ENCODE assay signal across 8 cellular contexts in genomic region chr13:98842858-98843481, GRCh38.
DNase-seq lines count a peak whose midpoint lies in the region; ATAC-seq, FAIRE-seq and TF ChIP-seq lines count a peak whose summit lies in the region.

No MANE protein-coding gene starts in this region.

- DNase-seq in GM06990 (ENCODE audit: extremely low read depth, insufficient read length) (peak; percentile 24), HAP-1 (ENCODE audit: low spot score in 2 of 2) (peak; percentile 66 to 90), M059J (ENCODE audit: low read depth) (peak; percentile 51), SIG-M5 (lab: John Stamatoyannopoulos, UW) (peak; percentile 52), frontal cortex (ENCODE audit: low spot score in 2 of 2) (peak; percentile 4 to 38), aorta (peak; percentile 80 to 85)
- DNase-seq in activated effector memory CD4-positive, alpha-beta T cell treated with Interleukin-2 at 50 U/mL for 16 hours = peak; percentile 27

- peak; percentile 86 for TF ChIP-seq CTCF in GM06990 (IDR thresholded peaks at IDR 0.05; ENCODE audit: insufficient read depth, low read length, poor library complexity, severe bottlenecking)
- peak; percentile 69 for TF ChIP-seq CTCF in parathyroid adenoma (IDR thresholded peaks at IDR 0.05)

- no peak for FAIRE-seq in frontal cortex (lab: Jason Lieb, UNC)

- H3K4me2 ChIP-seq in parathyroid adenoma (ENCODE audit: low read length) = no peak overlapping the region

- H3K4me1 ChIP-seq in HAP-1 = peaks cover 12% of the 10 kb centered on the region
- no peaks in the 10 kb centered on the region for H3K4me1 ChIP-seq in parathyroid adenoma
- no peaks in the 10 kb centered on the region for H3K4me1 ChIP-seq in aorta (ENCODE audit: control insufficient read depth in 1 of 2, insufficient read depth in 2 of 2, low read length in 2 of 2)

- intact Hi-C loops in aorta (cut with DNase I) = loop anchor here (5.0 to 10.0 kb wide), 4 partner anchors 171 to 988 kb away; no protein-coding TSS in a partner anchor

- peak; percentile 84 for ATAC-seq in aorta (ENCODE audit: low FRiP score)

- in situ Hi-C loops in HAP-1 (cut with MboI; ENCODE audit: low sequenced_read_pairs) = loop anchor here (25.0 kb wide), 1 partner anchor 406 kb away; no protein-coding TSS in a partner anchor

- H3K27me3 ChIP-seq in GM06990 (replicated peaks; ENCODE audit: control insufficient read depth, insufficient read depth, low read length) = no peaks in the 10 kb centered on the region
- no peaks in the 10 kb centered on the region for H3K27me3 ChIP-seq in HAP-1 (ENCODE audit: low read depth)
- no peaks in the 10 kb centered on the region for H3K27me3 ChIP-seq in parathyroid adenoma (ENCODE audit: control insufficient read depth, insufficient read depth, low read length)
- no peaks in the 10 kb centered on the region for H3K27me3 ChIP-seq in aorta (ENCODE audit: control insufficient read depth in 1 of 2, insufficient read depth in 2 of 2, low read length in 1 of 2)

- H3K27ac ChIP-seq in parathyroid adenoma (no peak overlapping the region), aorta (ENCODE audit: low read depth in 1 of 2, low read length in 2 of 2) (no peak overlapping the region)

- H3K9me3 ChIP-seq in HAP-1 (no peaks in the 10 kb centered on the region), parathyroid adenoma (ENCODE audit: control insufficient read depth, low read length) (no peaks in the 10 kb centered on the region), aorta (ENCODE audit: control insufficient read depth, low read length) (no peaks in the 10 kb centered on the region)

- H3K36me3 ChIP-seq in GM06990 (ENCODE audit: control insufficient read depth, insufficient read depth, low read length) (no peaks in the 10 kb centered on the region), HAP-1 (replicated peaks) (no peaks in the 10 kb centered on the region), parathyroid adenoma (ENCODE audit: control insufficient read depth, insufficient read depth, low read length) (no peaks in the 10 kb centered on the region), aorta (ENCODE audit: control insufficient read depth in 1 of 2, insufficient read depth in 2 of 2, low read length in 1 of 2) (peaks cover 2 to 3% of the 10 kb centered on the region in 2 donors)

- H3K4me3 ChIP-seq in GM06990 (replicated peaks; ENCODE audit: low read depth, low read length) (no peak overlapping the region), HAP-1 (no peak overlapping the region), parathyroid adenoma (ENCODE audit: low read depth, low read length) (no peak overlapping the region), aorta (ENCODE audit: low read length in 2 of 2) (no peak overlapping the region)

- H3K9ac ChIP-seq in parathyroid adenoma = no peak overlapping the region

- 31% methylated on average over 5 of the region's 5 CpGs for WGBS in aorta, 2 donors

- no peak overlapping the region for H2AFZ ChIP-seq in parathyroid adenoma

- H3K79me2 ChIP-seq in parathyroid adenoma = no peaks in the 10 kb centered on the region

Comparison
In these comparisons a context has a peak if more than half of its experiments do, and no peak if none do; other contexts are left out.
1. DNase-seq: peak in every context shown above with its lines; median percentile 82 in aorta; 78 in HAP-1; 52 in SIG-M5; 51 in M059J; 27 in activated effector memory CD4-positive, alpha-beta T cell treated with Interleukin-2 at 50 U/mL for 16 hours; 24 in GM06990; 21 in frontal cortex.